Comparison of ENCODE assay signal across 18 cellular contexts in genomic region chr11:27437824-27438594, GRCh38.
"Had no signal": no experiment of that assay in that cellular context is flagged by ENCODE, and none has a peak within 500 bp of the region (broad histone marks: within the 10 kb centered on the region; RNA-seq: fewer than 3 reads in every experiment).

No MANE protein-coding gene starts in this region.

- H3K4me1 ChIP-seq: left lung, parathyroid adenoma, vagina had no signal

- H3K27ac ChIP-seq: epithelial cell of prostate, left lung, parathyroid adenoma, skin epidermis, tibial nerve, vagina had no signal

- H3K36me3 Mint-ChIP-seq: activated naive CD8-positive, alpha-beta T cell treated with anti-CD3 and anti-CD28 coated beads, Interleukin-2, amount 10 ng/mL, durations not matched to agents 7 days and 5 days; stimulated activated naive B cell treated with anti-CD40 and anti-IgM and Interleukin-4, amounts not matched to agents 10 μg/mL and 1 μg/mL and 100 μg/mL, for 72 hours had no signal

- H3K9ac ChIP-seq: parathyroid adenoma had no signal

- DNase-seq: activated CD4-positive, alpha-beta T cell treated with anti-CD3 and anti-CD28 coated beads for 1 hour; activated CD4-positive, alpha-beta T cell treated with anti-CD3 and anti-CD28 coated beads, Interleukin-2, amount 50 U/mL, for 4 hours; activated naive CD4-positive, alpha-beta T cell; activated naive CD8-positive, alpha-beta T cell treated with anti-CD3 and anti-CD28 coated beads, Interleukin-2, amount 10 ng/mL, durations not matched to agents 7 days and 5 days; activated T-cell treated with anti-CD3 and anti-CD28 coated beads for 4 hours; dermis blood vessel endothelial cell; foreskin melanocyte; left lung; naive thymus-derived CD8-positive, alpha-beta T cell; stimulated activated CD4-positive, alpha-beta T cell treated with anti-CD3 and anti-CD28 coated beads, Interleukin-15, amount 100 ng/mL, for 24 hours; stimulated activated CD4-positive, alpha-beta T cell treated with anti-CD3 and anti-CD28 coated beads, Interleukin-4, amount 100 ng/mL, for 1 hour; stimulated activated naive B cell treated with anti-CD40 and anti-IgM and Interleukin-4, amounts not matched to agents 10 μg/mL and 1 μg/mL and 100 μg/mL, for 72 hours had no signal

- H3K27me3 ChIP-seq: left lung, tibial nerve, vagina had no signal

- H3K9me3 ChIP-seq: left lung, tibial nerve, vagina had no signal

- H3K9me3 Mint-ChIP-seq: activated naive CD8-positive, alpha-beta T cell treated with anti-CD3 and anti-CD28 coated beads, Interleukin-2, amount 10 ng/mL, durations not matched to agents 7 days and 5 days; memory B cell; naive thymus-derived CD8-positive, alpha-beta T cell had no signal

- H2AFZ ChIP-seq: parathyroid adenoma had no signal

- H3K4me3 Mint-ChIP-seq: activated naive CD8-positive, alpha-beta T cell treated with anti-CD3 and anti-CD28 coated beads, Interleukin-2, amount 10 ng/mL, durations not matched to agents 7 days and 5 days; memory B cell; naive thymus-derived CD8-positive, alpha-beta T cell; stimulated activated naive B cell treated with anti-CD40 and anti-IgM and Interleukin-4, amounts not matched to agents 10 μg/mL and 1 μg/mL and 100 μg/mL, for 72 hours had no signal

- H3K27ac Mint-ChIP-seq: activated naive CD8-positive, alpha-beta T cell treated with anti-CD3 and anti-CD28 coated beads, Interleukin-2, amount 10 ng/mL, durations not matched to agents 7 days and 5 days; memory B cell; naive thymus-derived CD8-positive, alpha-beta T cell; stimulated activated naive B cell treated with anti-CD40 and anti-IgM and Interleukin-4, amounts not matched to agents 10 μg/mL and 1 μg/mL and 100 μg/mL, for 72 hours had no signal

- H3K4me1 Mint-ChIP-seq: activated naive CD8-positive, alpha-beta T cell treated with anti-CD3 and anti-CD28 coated beads, Interleukin-2, amount 10 ng/mL, durations not matched to agents 7 days and 5 days; memory B cell; naive thymus-derived CD8-positive, alpha-beta T cell; stimulated activated naive B cell treated with anti-CD40 and anti-IgM and Interleukin-4, amounts not matched to agents 10 μg/mL and 1 μg/mL and 100 μg/mL, for 72 hours had no signal

- ATAC-seq: left lung; naive thymus-derived CD8-positive, alpha-beta T cell; stimulated activated naive B cell treated with anti-CD40 and anti-IgM and Interleukin-4, amounts not matched to agents 10 μg/mL and 1 μg/mL and 100 μg/mL, for 72 hours had no signal
